18 cellular contexts compared by ENCODE assay signal in the genomic region with DNA sequence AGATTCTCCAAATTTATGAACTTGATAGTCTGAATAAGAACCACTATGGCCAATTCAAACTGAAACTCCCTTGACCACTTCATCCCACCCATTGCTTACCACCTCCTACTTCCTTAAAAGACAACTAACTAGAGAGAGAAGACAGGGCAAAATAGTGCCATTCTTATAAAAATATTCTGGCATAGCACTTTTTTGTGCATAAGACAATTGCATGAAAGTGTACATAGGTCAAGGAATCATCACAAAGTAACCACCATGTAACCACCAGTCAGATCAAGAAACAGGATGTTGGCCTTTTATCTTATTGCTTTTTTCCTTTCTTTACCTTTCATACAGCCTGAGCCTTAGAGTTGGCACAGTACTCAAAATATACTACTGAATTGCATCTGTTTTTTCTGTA. TPM values are rescaled to one million over a fixed set of nuclear protein-coding genes. Genes with fewer than 3 reads are reported as not detected.
DNase-seq lines count a peak whose midpoint lies in the region; ATAC-seq, FAIRE-seq and TF ChIP-seq lines count a peak whose summit lies in the region.
"Had no signal": no experiment of that assay in that cellular context is flagged by ENCODE, and none has a peak within 500 bp of the region (broad histone marks: within the 10 kb centered on the region; RNA-seq: fewer than 3 reads in every experiment).

No MANE protein-coding gene starts in this region.

- intact Hi-C loops in GM12878 (cut with micrococcal nuclease; ENCODE audit: unreplicated experiment), result no loop called here

- H3K79me2 ChIP-seq in Loucy (ENCODE audit: insufficient read depth, low read length) (no peaks in the 10 kb centered on the region), GM12878 (ENCODE audit: control insufficient read depth, insufficient read depth, low read length) (no peaks in the 10 kb centered on the region)

- BruUV-seq in GM12878 (replicated peaks; lab: Mats Ljungman, UMichigan), result no TSS peak

- H2AFZ ChIP-seq in Loucy (ENCODE audit: low read length) (no peak overlapping the region), GM12878 (ENCODE audit: control insufficient read depth, low read depth, low read length) (no peak overlapping the region)

- ATAC-seq in activated T-cell treated with anti-CD3 and anti-CD28 coated beads, Interleukin-2, amount 50 U/mL, for 72 hours (replicated peaks in 1 of 2), result peak; percentile 65 to 76
- peak; percentile 86 for ATAC-seq in GM12878
- ATAC-seq in stimulated activated naive CD8-positive, alpha-beta T cell treated with anti-CD3 and anti-CD28 coated beads, Interleukin-15, amount 100 ng/mL, for 72 hours, result peak; percentile 78
- ATAC-seq: A549, HepG2 had no signal

- no peak for DNase-seq in activated T-cell treated with anti-CD3 and anti-CD28 coated beads, Interleukin-2, amount 50 U/mL, for 72 hours
- DNase-seq in activated T-cell treated with anti-CD3 and anti-CD28 coated beads, Interleukin-2, amount 50 U/mL, for 24 hours, result no peak
- no peak for DNase-seq in GM12878 (ENCODE audit: low read depth, low spot score)
- DNase-seq in stimulated activated naive CD8-positive, alpha-beta T cell treated with anti-CD3 and anti-CD28 coated beads, Interleukin-15, amount 100 ng/mL, for 72 hours, result no peak
- no peak for DNase-seq in NAMALWA (ENCODE audit: low spot score)
- no peak for DNase-seq in substantia nigra (lab: John Stamatoyannopoulos, UW)
- DNase-seq: C1 segment of cervical spinal cord, DMS153, EL, H9, KG1, NCI-H1105, NCI-H1694, NCI-H510A treated with DMSO at 0.1 percent for 48 hours, NCI-H82 had no signal

- CTCF ChIA-PET in GM12878 (lab: Yijun Ruan, JAX), result interaction anchor here (0.8 to 2.2 kb wide), 5 partner anchors 8 to 94 kb away, joined by 3 to 8 read pairs (median 4); partner anchors contain the start of gene ARSB

- TF ChIP-seq EP300 in GM12878 (IDR thresholded peaks at IDR 0.05; ENCODE audit: borderline replicate concordance in 1 of 2, control insufficient read depth in 1 of 2, low read depth in 2 of 2, low read length in 2 of 2), result no peak

- H3K36me3 ChIP-seq in Loucy (ENCODE audit: insufficient read depth, low read length), result no peaks in the 10 kb centered on the region
- H3K36me3 ChIP-seq in GM12878 (ENCODE audit: control insufficient read depth in 2 of 2, insufficient read depth in 2 of 2, low read length in 1 of 2), result no peaks in the 10 kb centered on the region

- H3K27me3 Mint-ChIP-seq in activated T-cell treated with anti-CD3 and anti-CD28 coated beads, Interleukin-2, amount 50 U/mL, for 72 hours (ENCODE audit: low read depth), result no peaks in the 10 kb centered on the region
- H3K27me3 Mint-ChIP-seq in activated T-cell treated with anti-CD3 and anti-CD28 coated beads, Interleukin-2, amount 50 U/mL, for 24 hours, result no peaks in the 10 kb centered on the region
- H3K27me3 Mint-ChIP-seq in stimulated activated naive CD8-positive, alpha-beta T cell treated with anti-CD3 and anti-CD28 coated beads, Interleukin-15, amount 100 ng/mL, for 72 hours, result peaks cover 18% of the 10 kb centered on the region

- no peaks in the 10 kb centered on the region for H3K9me2 ChIP-seq in Loucy (replicated peaks; ENCODE audit: low read depth, low read length)

- SMC1A ChIA-PET in GM12878 (lab: Charles Lee; ENCODE audit: uncharacterized antibody, unreplicated experiment), result interaction anchor here (0.7 to 3.4 kb wide), 3 partner anchors 17 to 86 kb away, joined by 3 to 19 read pairs (median 4); no protein-coding TSS in a partner anchor

- POLR2A ChIA-PET in GM12878 (lab: Charles Lee), result no interaction called here

- H3K4me1 ChIP-seq in Loucy (ENCODE audit: insufficient read depth, low read length, poor library complexity, severe bottlenecking) (peaks cover 13% of the 10 kb centered on the region), GM12878 (ENCODE audit: control insufficient read depth, insufficient read depth, low read length) (peaks cover 4% of the 10 kb centered on the region; the same call in 1 of the 2 replicates)
- H3K4me1 ChIP-seq: A549 had no signal

- no peak overlapping the region for H3K27ac Mint-ChIP-seq in activated T-cell treated with anti-CD3 and anti-CD28 coated beads, Interleukin-2, amount 50 U/mL, for 72 hours
- H3K27ac Mint-ChIP-seq in activated T-cell treated with anti-CD3 and anti-CD28 coated beads, Interleukin-2, amount 50 U/mL, for 24 hours, result no peak overlapping the region
- no peak overlapping the region for H3K27ac Mint-ChIP-seq in stimulated activated naive CD8-positive, alpha-beta T cell treated with anti-CD3 and anti-CD28 coated beads, Interleukin-15, amount 100 ng/mL, for 72 hours
- H3K27ac Mint-ChIP-seq: H9 had no signal

- H3K9me3 ChIP-seq in Loucy (ENCODE audit: insufficient read depth, low read depth, low read length), result no peaks in the 10 kb centered on the region
- no peaks in the 10 kb centered on the region; the same call in 2 of the 3 replicates for H3K9me3 ChIP-seq in GM12878 (replicated peaks; ENCODE audit: control insufficient read depth, insufficient read depth, low read length)
- H3K9me3 ChIP-seq: A549 had no signal

- H3K4me3 Mint-ChIP-seq in activated T-cell treated with anti-CD3 and anti-CD28 coated beads, Interleukin-2, amount 50 U/mL, for 72 hours, result no peak overlapping the region
- no peak overlapping the region for H3K4me3 Mint-ChIP-seq in activated T-cell treated with anti-CD3 and anti-CD28 coated beads, Interleukin-2, amount 50 U/mL, for 24 hours
- no peak overlapping the region for H3K4me3 Mint-ChIP-seq in stimulated activated naive CD8-positive, alpha-beta T cell treated with anti-CD3 and anti-CD28 coated beads, Interleukin-15, amount 100 ng/mL, for 72 hours
- H3K4me3 Mint-ChIP-seq: H9 had no signal

- peaks cover 12% of the 10 kb centered on the region for H3K4me1 Mint-ChIP-seq in activated T-cell treated with anti-CD3 and anti-CD28 coated beads, Interleukin-2, amount 50 U/mL, for 72 hours (ENCODE audit: low read depth)
- H3K4me1 Mint-ChIP-seq in activated T-cell treated with anti-CD3 and anti-CD28 coated beads, Interleukin-2, amount 50 U/mL, for 24 hours (ENCODE audit: low read depth), result peaks cover 19% of the 10 kb centered on the region
- H3K4me1 Mint-ChIP-seq in stimulated activated naive CD8-positive, alpha-beta T cell treated with anti-CD3 and anti-CD28 coated beads, Interleukin-15, amount 100 ng/mL, for 72 hours, result peaks cover 32% of the 10 kb centered on the region
- H3K4me1 Mint-ChIP-seq: H9 had no signal

- no peak for TF ChIP-seq POLR2A in GM12878 (IDR thresholded peaks at IDR 0.05; ENCODE audit: low read depth, low read length)

- no peak for TF ChIP-seq CTCF in Loucy (conservative IDR thresholded peaks at IDR 0.05; ENCODE audit: low read length)
- no peak for TF ChIP-seq CTCF in GM12878 (IDR thresholded peaks at IDR 0.05 in 2 of 3, conservative IDR thresholded peaks at IDR 0.05 in 1 of 3; ENCODE audit: control insufficient read depth in 2 of 3, extremely low read depth in 1 of 3, insufficient read depth in 1 of 3, low read depth in 3 of 3, low read length in 3 of 3)

- H3K4me3 ChIP-seq in Loucy (ENCODE audit: low read length, poor library complexity, severe bottlenecking) (no peak overlapping the region), GM12878 (no peak overlapping the region)
- H3K4me3 ChIP-seq: A549 had no signal

- H3K27me3 ChIP-seq in Loucy (ENCODE audit: insufficient read depth, low read length, poor library complexity, severe bottlenecking) (no peaks in the 10 kb centered on the region), GM12878 (replicated peaks in 1 of 2; ENCODE audit: control insufficient read depth in 2 of 2, insufficient read depth in 2 of 2, low read length in 1 of 2) (no peaks in the 10 kb centered on the region)

- no peaks in the 10 kb centered on the region for H3K9me3 Mint-ChIP-seq in activated T-cell treated with anti-CD3 and anti-CD28 coated beads, Interleukin-2, amount 50 U/mL, for 72 hours
- H3K9me3 Mint-ChIP-seq in activated T-cell treated with anti-CD3 and anti-CD28 coated beads, Interleukin-2, amount 50 U/mL, for 24 hours, result no peaks in the 10 kb centered on the region
- H3K9me3 Mint-ChIP-seq in stimulated activated naive CD8-positive, alpha-beta T cell treated with anti-CD3 and anti-CD28 coated beads, Interleukin-15, amount 100 ng/mL, for 72 hours, result no peaks in the 10 kb centered on the region

- FAIRE-seq in GM12878 (lab: Jason Lieb, UNC), result peak; percentile 62
- FAIRE-seq: A549, HepG2 had no signal

- no peaks in the 10 kb centered on the region for H3F3A ChIP-seq in Loucy (ENCODE audit: low read depth)

- H4K20me1 ChIP-seq in Loucy (ENCODE audit: insufficient read depth, low read length, poor library complexity, severe bottlenecking) (no peaks in the 10 kb centered on the region), GM12878 (ENCODE audit: control insufficient read depth, insufficient read depth) (no peaks in the 10 kb centered on the region)

- RAD21 ChIA-PET in GM12878 (lab: Charles Lee; ENCODE audit: unreplicated experiment), result interaction anchor here (1.7 kb wide), 1 partner anchor 29 kb away, joined by 9 read pairs; no protein-coding TSS in a partner anchor

- H3K27ac ChIP-seq in GM12878 (ENCODE audit: control insufficient read depth, insufficient read depth), result no peak overlapping the region
- no peak overlapping the region for H3K27ac ChIP-seq in substantia nigra (ENCODE audit: low read depth, low read length, poor library complexity, severe bottlenecking)
- H3K27ac ChIP-seq: A549 had no signal

- in situ Hi-C loops in GM12878 (cut with MboI), result no loop called here

- H3K4me2 ChIP-seq in Loucy (ENCODE audit: low read depth, low read length, poor library complexity, severe bottlenecking), result peak overlapping the region; percentile 10
- no peak overlapping the region for H3K4me2 ChIP-seq in GM12878 (ENCODE audit: control insufficient read depth, insufficient read depth)
- H3K4me2 ChIP-seq: A549 had no signal

- H3K36me3 Mint-ChIP-seq in activated T-cell treated with anti-CD3 and anti-CD28 coated beads, Interleukin-2, amount 50 U/mL, for 72 hours (ENCODE audit: insufficient read depth in 2 of 2), result no peaks in the 10 kb centered on the region
- no peaks in the 10 kb centered on the region for H3K36me3 Mint-ChIP-seq in activated T-cell treated with anti-CD3 and anti-CD28 coated beads, Interleukin-2, amount 50 U/mL, for 24 hours (ENCODE audit: low read depth)

- no peak overlapping the region for H3K9ac ChIP-seq in Loucy (ENCODE audit: low read depth, low read length, poor library complexity, severe bottlenecking)
- H3K9ac ChIP-seq in GM12878 (ENCODE audit: control insufficient read depth, insufficient read depth, low read length), result no peak overlapping the region

- TF ChIP-seq RAD21 in GM12878 (IDR thresholded peaks at IDR 0.05; ENCODE audit: insufficient read depth, low read depth, low read length), result no peak

RNA-seq across cellular contexts. Expression of gene ARSB, which starts 8.1 kb away (rescaled TPM):
- 10 to 100 TPM; 12.4 to 15.3 TPM for total RNA-seq in activated T-cell treated with anti-CD3 and anti-CD28 coated beads, Interleukin-2, amount 50 U/mL, for 72 hours
- 20.9 and 27.4 TPM in 2 replicates for total RNA-seq in GM12878 (2013; cell fraction: nucleolus; rRNA removed)
- total RNA-seq in GM12878 (2014; rRNA removed) (6.0 and 6.2 TPM in 2 replicates), GM12878 (2014; rRNA removed; fragmentation: Illumina TruSeq; extraction: Trizol) (6.2 and 6.5 TPM in 2 replicates), GM12878 (2021) (6.8 and 8.2 TPM in 2 replicates)
- polyA plus RNA-seq in GM12878 (2011; ENCODE audit: low read depth), result 1.4 TPM
- polyA plus RNA-seq in GM12878 (2011; rRNA removed) (5.3 and 8.2 TPM in 2 replicates), GM12878 (2014; fragmentation: Illumina TruSeq; extraction: Trizol) (5.4 and 7.4 TPM in 2 replicates), GM12878 (2014; fragmentation: Nextera tagmentation; extraction: Ambion mirVana) (1 to 10 TPM; 1.2 to 1.9 TPM), GM12878 (2014; rRNA removed) (5.1 and 5.2 TPM in 2 replicates), GM12878 (2016; fragmentation: Nextera tagmentation; extraction: Ambion mirVana) (1 to 10 TPM; 6.0 to 6.3 TPM)
- 5.5 and 6.4 TPM in 2 replicates for polyA plus RNA-seq in GM12878 (2011; cell fraction: cytosol; rRNA removed)
- polyA plus RNA-seq in GM12878 (2011; cell fraction: nucleus; rRNA removed), result 1.9 and 2.8 TPM in 2 replicates
- 1.5 TPM in 2 replicates for polyA plus RNA-seq in GM12878 (2012)
- 8.6 and 9.4 TPM in 2 replicates for polyA minus RNA-seq in GM12878 (2011; rRNA and poly(A)+ RNA removed)
- polyA minus RNA-seq in GM12878 (2011; cell fraction: cytosol; rRNA and poly(A)+ RNA removed), result 3.2 and 3.7 TPM in 2 replicates
- 4.7 and 12.3 TPM in 2 replicates for polyA minus RNA-seq in GM12878 (2011; cell fraction: nucleus; rRNA and poly(A)+ RNA removed)
